ENCODE assay signal across 8 cellular contexts in genomic region chr7:73220766-73221370, GRCh38.
DNase-seq lines count a peak whose midpoint lies in the region; ATAC-seq and TF ChIP-seq lines count a peak whose summit lies in the region.
"Not testable (repeated sequence)": the region's sequence is repeated elsewhere in the genome, so short reads cannot be mapped to it uniquely, and the experiment has no call there.

No MANE protein-coding gene starts in this region.

- H3K27me3 Mint-ChIP-seq in activated naive CD8-positive, alpha-beta T cell treated with anti-CD3 and anti-CD28 coated beads, Interleukin-2, amount 50 U/mL, for 24 hours, result not testable (repeated sequence)

- intact Hi-C loops in mucosa of descending colon (cut with DNase I, micrococcal nuclease), result not testable (repeated sequence)

- ATAC-seq in GM18498 (IDR thresholded peaks at IDR 0.05; ENCODE audit: unreplicated experiment), result peak; percentile 47
- ATAC-seq in GM19328 (IDR thresholded peaks at IDR 0.05; ENCODE audit: unreplicated experiment), result peak; percentile 47
- peak; percentile 34 for ATAC-seq in GM21515 (IDR thresholded peaks at IDR 0.05; ENCODE audit: unreplicated experiment)
- peak; percentile 27 for ATAC-seq in HG02642 (IDR thresholded peaks at IDR 0.05; ENCODE audit: poor library complexity, unreplicated experiment)
- peak; percentile 31 for ATAC-seq in HG03045 (IDR thresholded peaks at IDR 0.05; ENCODE audit: unreplicated experiment)
- ATAC-seq in HG03378 (IDR thresholded peaks at IDR 0.05; ENCODE audit: unreplicated experiment), result peak; percentile 45
- ATAC-seq in activated naive CD8-positive, alpha-beta T cell treated with anti-CD3 and anti-CD28 coated beads, Interleukin-2, amount 50 U/mL, for 24 hours, result peak; percentile 20
- peak; percentile 44 for ATAC-seq in mucosa of descending colon

- not testable (repeated sequence) for H3K9me3 Mint-ChIP-seq in activated naive CD8-positive, alpha-beta T cell treated with anti-CD3 and anti-CD28 coated beads, Interleukin-2, amount 50 U/mL, for 24 hours

- not testable (repeated sequence) for H3K4me1 ChIP-seq in mucosa of descending colon (ENCODE audit: low read depth)

- DNase-seq in activated naive CD8-positive, alpha-beta T cell treated with anti-CD3 and anti-CD28 coated beads, Interleukin-2, amount 50 U/mL, for 24 hours; mucosa of descending colon: not testable (repeated sequence)

- H3K36me3 Mint-ChIP-seq in activated naive CD8-positive, alpha-beta T cell treated with anti-CD3 and anti-CD28 coated beads, Interleukin-2, amount 50 U/mL, for 24 hours (ENCODE audit: low read depth), result not testable (repeated sequence)

- not testable (repeated sequence) for TF ChIP-seq CTCF in mucosa of descending colon (IDR thresholded peaks at IDR 0.05)

- H3K9me3 ChIP-seq in mucosa of descending colon, result not testable (repeated sequence)

- H3K4me3 Mint-ChIP-seq in activated naive CD8-positive, alpha-beta T cell treated with anti-CD3 and anti-CD28 coated beads, Interleukin-2, amount 50 U/mL, for 24 hours, result not testable (repeated sequence)

- not testable (repeated sequence) for H3K4me3 ChIP-seq in mucosa of descending colon

- H3K4me1 Mint-ChIP-seq in activated naive CD8-positive, alpha-beta T cell treated with anti-CD3 and anti-CD28 coated beads, Interleukin-2, amount 50 U/mL, for 24 hours, result not testable (repeated sequence)

- not testable (repeated sequence) for H3K27ac Mint-ChIP-seq in activated naive CD8-positive, alpha-beta T cell treated with anti-CD3 and anti-CD28 coated beads, Interleukin-2, amount 50 U/mL, for 24 hours

- H3K36me3 ChIP-seq in mucosa of descending colon (ENCODE audit: low read depth), result not testable (repeated sequence)
